Comparison of ENCODE assay signal across 11 cellular contexts in the genomic region with DNA sequence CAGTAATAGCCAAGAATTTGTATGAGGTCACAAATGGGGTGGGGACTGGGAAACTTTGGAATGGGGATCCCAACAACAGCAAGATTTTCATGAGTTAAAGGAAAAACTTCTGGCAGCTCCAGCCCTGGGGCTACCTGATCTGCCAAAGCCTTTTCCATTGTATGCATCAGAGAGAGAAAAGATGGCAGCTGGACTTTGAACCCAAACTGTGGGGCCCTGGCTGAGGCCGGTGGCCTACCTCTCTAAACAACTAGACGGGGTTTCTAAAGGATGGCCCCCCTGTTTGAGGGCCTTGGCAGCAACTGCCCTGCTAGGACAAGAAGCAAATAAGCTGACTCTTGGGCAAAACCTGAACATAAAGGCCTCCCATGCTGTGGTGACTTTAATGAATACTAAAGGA. TPM values are rescaled to one million over a fixed set of nuclear protein-coding genes. Genes with fewer than 3 reads are reported as not detected.
"Had no signal": no experiment of that assay in that cellular context is flagged by ENCODE, and none has a peak within 500 bp of the region (broad histone marks: within the 10 kb centered on the region; RNA-seq: fewer than 3 reads in every experiment).

No MANE protein-coding gene starts in this region.

RNA-seq across cellular contexts. Expression of gene DAPL1, which starts 52.4 kb away (rescaled TPM):
- total RNA-seq: OCI-LY7, PC-3, PC-9, Peyer's patch, Right ventricle myocardium inferior, Right ventricle myocardium superior, RPMI7951, SJCRH30, SJSA1, T-cell had no signal
- polyA plus RNA-seq: SK-N-SH had no signal
